ENCODE assay signal across 25 cellular contexts in the genomic region with DNA sequence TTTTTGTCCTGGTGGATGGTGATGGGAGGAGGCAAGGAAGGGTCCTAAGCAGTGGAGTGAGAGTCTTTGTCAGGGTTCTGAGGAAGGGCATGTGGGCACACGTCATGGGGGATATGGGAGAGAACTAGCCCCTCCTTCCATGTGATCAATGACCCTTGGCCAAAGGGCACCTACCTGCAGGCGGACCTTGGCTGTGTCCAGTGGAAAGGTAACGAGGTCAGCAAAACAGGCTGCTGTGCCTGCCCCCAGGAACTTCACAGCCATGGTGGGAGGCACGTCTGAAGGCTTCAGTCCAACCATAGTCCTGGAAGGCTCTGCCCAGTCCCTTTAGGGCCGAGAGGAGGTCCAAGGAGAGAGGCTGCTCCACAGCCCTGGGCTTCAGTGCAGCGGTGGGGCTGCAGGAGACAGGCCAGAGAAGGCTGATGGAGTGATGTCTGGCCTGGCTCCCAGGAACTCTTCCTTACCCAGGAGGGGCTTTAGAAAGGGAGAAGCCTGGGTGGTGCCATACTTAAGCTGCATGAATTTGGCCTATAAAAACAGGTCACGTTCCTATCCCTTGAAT. TPM values are rescaled to one million over a fixed set of nuclear protein-coding genes. Genes with fewer than 3 reads are reported as not detected.
A peak's percentile ranks its signal among the peaks of the same experiment; 100 is the strongest.
DNase-seq lines count a peak whose midpoint lies in the region; ATAC-seq and TF ChIP-seq lines count a peak whose summit lies in the region.
"Had no signal": no experiment of that assay in that cellular context is flagged by ENCODE, and none has a peak within 500 bp of the region (broad histone marks: within the 10 kb centered on the region; RNA-seq: fewer than 3 reads in every experiment).

No MANE protein-coding gene starts in this region.

- CTCF ChIA-PET in activated CD4-positive, alpha-beta T cell treated with anti-CD3 and anti-CD28 coated beads for 36 hours (lab: Charles Lee) = no interaction called here
- CTCF ChIA-PET in activated CD8-positive, alpha-beta memory T cell treated with anti-CD3 and anti-CD28 coated beads, Interleukin-2, amount 10 ng/mL, durations not matched to agents 7 days and 5 days (lab: Charles Lee) = no interaction called here

- H3K4me3 Mint-ChIP-seq in activated CD4-positive, alpha-beta T cell treated with anti-CD3 and anti-CD28 coated beads for 36 hours = no peak overlapping the region
- H3K4me3 Mint-ChIP-seq in activated CD8-positive, alpha-beta memory T cell treated with anti-CD3 and anti-CD28 coated beads, Interleukin-2, amount 10 ng/mL, durations not matched to agents 7 days and 5 days = no peak overlapping the region

- no peak for DNase-seq in activated CD4-positive, alpha-beta T cell treated with anti-CD3 and anti-CD28 coated beads for 36 hours
- no peak for DNase-seq in activated CD4-positive, alpha-beta T cell treated with anti-CD3 and anti-CD28 coated beads for 4 hours
- DNase-seq in activated CD8-positive, alpha-beta memory T cell treated with anti-CD3 and anti-CD28 coated beads, Interleukin-2, amount 10 ng/mL, durations not matched to agents 7 days and 5 days = no peak
- DNase-seq in left lobe of liver (ENCODE audit: low spot score) (no peak), psoas muscle (no peak), NCI-H1048 (lab: John Stamatoyannopoulos, UW) (no peak)
- DNase-seq in stimulated activated CD4-positive, alpha-beta T cell treated with anti-CD3 and anti-CD28 coated beads, Interleukin-2, amount 100 ng/mL, for 24 hours = no peak
- DNase-seq: activated CD4-positive, CD25-positive, alpha-beta regulatory T cell; activated T-cell treated with anti-CD3 and anti-CD28 coated beads for 4 hours; adrenal gland; C1 segment of cervical spinal cord; DMS153; esophagus squamous epithelium; GF-D8; left ventricle myocardium inferior; NCI-H1105 treated with DMSO at 0.1 percent for 48 hours; NCI-H524 treated with DMSO at 0.1 percent for 48 hours; stimulated activated naive CD4-positive, alpha-beta T cell treated with Interleukin-2 at 50 U/mL for 16 hours; trophoblast cell had no signal

- peaks cover 65% of the 10 kb centered on the region for H3K4me1 ChIP-seq in psoas muscle

- POLR2A ChIA-PET in activated CD4-positive, alpha-beta T cell treated with anti-CD3 and anti-CD28 coated beads for 36 hours (lab: Charles Lee) = interaction anchor here (0.7 kb wide), 1 partner anchor 1394 kb away, joined by 4 read pairs; no protein-coding TSS in a partner anchor

- H3K27ac Mint-ChIP-seq in activated CD4-positive, alpha-beta T cell treated with anti-CD3 and anti-CD28 coated beads for 36 hours = peak overlapping the region; percentile 71
- peak overlapping the region; percentile 54 for H3K27ac Mint-ChIP-seq in activated CD8-positive, alpha-beta memory T cell treated with anti-CD3 and anti-CD28 coated beads, Interleukin-2, amount 10 ng/mL, durations not matched to agents 7 days and 5 days

- no peaks in the 10 kb centered on the region for H3K27me3 ChIP-seq in psoas muscle (ENCODE audit: insufficient read depth in 3 of 3, low read length in 2 of 3)
- H3K27me3 ChIP-seq: adrenal gland, cardiac muscle cell, esophagus squamous epithelium had no signal

- H3K36me3 Mint-ChIP-seq in activated CD4-positive, alpha-beta T cell treated with anti-CD3 and anti-CD28 coated beads for 36 hours (ENCODE audit: low read depth) = peaks cover 17% of the 10 kb centered on the region
- peaks cover 20% of the 10 kb centered on the region for H3K36me3 Mint-ChIP-seq in activated CD8-positive, alpha-beta memory T cell treated with anti-CD3 and anti-CD28 coated beads, Interleukin-2, amount 10 ng/mL, durations not matched to agents 7 days and 5 days

- intact Hi-C loops in activated CD4-positive, alpha-beta T cell treated with anti-CD3 and anti-CD28 coated beads for 36 hours (cut with DNase I, micrococcal nuclease) = no loop called here
- intact Hi-C loops in psoas muscle (cut with DNase I) = no loop called here

- ATAC-seq in activated CD4-positive, alpha-beta T cell treated with anti-CD3 and anti-CD28 coated beads for 36 hours = no peak
- no peak for ATAC-seq in activated CD8-positive, alpha-beta memory T cell treated with anti-CD3 and anti-CD28 coated beads, Interleukin-2, amount 10 ng/mL, durations not matched to agents 7 days and 5 days
- ATAC-seq in left lobe of liver = peak; percentile 50
- ATAC-seq in psoas muscle = no peak
- no peak for ATAC-seq in HG02571 (IDR thresholded peaks at IDR 0.05; ENCODE audit: unreplicated experiment)
- ATAC-seq: Right ventricle myocardium inferior had no signal

- peaks cover 68% of the 10 kb centered on the region for H3K4me1 Mint-ChIP-seq in activated CD4-positive, alpha-beta T cell treated with anti-CD3 and anti-CD28 coated beads for 36 hours
- H3K4me1 Mint-ChIP-seq in activated CD8-positive, alpha-beta memory T cell treated with anti-CD3 and anti-CD28 coated beads, Interleukin-2, amount 10 ng/mL, durations not matched to agents 7 days and 5 days = peaks cover 63% of the 10 kb centered on the region

- H3K4me3 ChIP-seq in psoas muscle = peak overlapping the region; percentile 75
- H3K4me3 ChIP-seq: adrenal gland, cardiac muscle cell, esophagus squamous epithelium, left ventricle myocardium inferior had no signal

- H3K27me3 Mint-ChIP-seq in activated CD4-positive, alpha-beta T cell treated with anti-CD3 and anti-CD28 coated beads for 36 hours = no peaks in the 10 kb centered on the region
- no peaks in the 10 kb centered on the region for H3K27me3 Mint-ChIP-seq in activated CD8-positive, alpha-beta memory T cell treated with anti-CD3 and anti-CD28 coated beads, Interleukin-2, amount 10 ng/mL, durations not matched to agents 7 days and 5 days

- H3K9me3 Mint-ChIP-seq in activated CD4-positive, alpha-beta T cell treated with anti-CD3 and anti-CD28 coated beads for 36 hours (ENCODE audit: low read depth) = no peaks in the 10 kb centered on the region
- H3K9me3 Mint-ChIP-seq in activated CD8-positive, alpha-beta memory T cell treated with anti-CD3 and anti-CD28 coated beads, Interleukin-2, amount 10 ng/mL, durations not matched to agents 7 days and 5 days (ENCODE audit: low read depth) = no peaks in the 10 kb centered on the region

- 29 to 44% (median 31%) methylated on average over 7 of the region's 7 CpGs for WGBS in psoas muscle, 3 donors

- no peaks in the 10 kb centered on the region for H3K9me3 ChIP-seq in psoas muscle
- H3K9me3 ChIP-seq: adrenal gland, esophagus squamous epithelium, left ventricle myocardium inferior had no signal

- H3K36me3 ChIP-seq in psoas muscle (ENCODE audit: insufficient read depth in 1 of 2, low read depth in 1 of 2) = peaks cover 0 to 51% of the 10 kb centered on the region in 2 donors

- peak overlapping the region; percentile 98 for H3K27ac ChIP-seq in psoas muscle
- H3K27ac ChIP-seq: adrenal gland, cardiac muscle cell, esophagus squamous epithelium had no signal

- no peak for TF ChIP-seq CTCF in psoas muscle (IDR thresholded peaks at IDR 0.05)

RNA-seq across cellular contexts. Expression of gene UCP3, which starts 2.1 kb away (rescaled TPM):
- total RNA-seq in activated CD4-positive, alpha-beta T cell treated with anti-CD3 and anti-CD28 coated beads for 36 hours = under 1 TPM; 0.69 to 0.73 TPM
- 1 to 10 TPM; 3.3 to 5.2 TPM for total RNA-seq in activated CD8-positive, alpha-beta memory T cell treated with anti-CD3 and anti-CD28 coated beads, Interleukin-2, amount 10 ng/mL, durations not matched to agents 7 days and 5 days
- 0.58 TPM for total RNA-seq in left lobe of liver
- total RNA-seq in psoas muscle = 100 to 1,000 TPM in 3 of 4 donors, 10 to 100 TPM in 1; 53.8 to 299 (median 169) TPM
- 100 to 1,000 TPM in 2 of 3 donors, 1 to 10 TPM in 1; 8.9 to 587 (median 330) TPM for polyA plus RNA-seq in psoas muscle

RNA-seq across cellular contexts. Expression of gene UCP2, which starts 24.2 kb away (rescaled TPM):
- total RNA-seq in activated CD4-positive, alpha-beta T cell treated with anti-CD3 and anti-CD28 coated beads for 36 hours = 100 to 1,000 TPM; 259 to 261 TPM
- 100 to 1,000 TPM; 199 to 288 TPM for total RNA-seq in activated CD8-positive, alpha-beta memory T cell treated with anti-CD3 and anti-CD28 coated beads, Interleukin-2, amount 10 ng/mL, durations not matched to agents 7 days and 5 days
- total RNA-seq in left lobe of liver = 6.1 TPM
- 10 to 100 TPM; 40.8 to 99.5 (median 66.1) TPM for total RNA-seq in psoas muscle
- 10 to 100 TPM; 11.8 to 90.6 (median 89.6) TPM for polyA plus RNA-seq in psoas muscle

RNA-seq across cellular contexts. Expression of gene DNAJB13, which starts 56.0 kb away (rescaled TPM):
- total RNA-seq in activated CD4-positive, alpha-beta T cell treated with anti-CD3 and anti-CD28 coated beads for 36 hours = under 1 TPM; 0.37 to 0.57 TPM
- total RNA-seq in activated CD8-positive, alpha-beta memory T cell treated with anti-CD3 and anti-CD28 coated beads, Interleukin-2, amount 10 ng/mL, durations not matched to agents 7 days and 5 days = under 1 TPM; 0.26 to 0.29 TPM
- total RNA-seq in left lobe of liver (not detected), psoas muscle (not detected)
- polyA plus RNA-seq in psoas muscle = under 1 TPM in 1 of 3 donors, not detected in 2; 0.03 TPM
- total RNA-seq: A172, esophagus squamous epithelium, glomerular endothelial cell, left ventricle myocardium inferior, LHCN-M2, Right ventricle myocardium inferior had no signal
- polyA plus RNA-seq: cardiac muscle cell had no signal

Comparison
In these comparisons a context has a peak if more than half of its experiments do, and no peak if none do; other contexts are left out.
1. RNA of gene UCP3, which starts 2.1 kb away (total RNA-seq): 53.8 to 299 TPM in psoas muscle; 3.3 to 5.2 TPM in activated CD8-positive, alpha-beta memory T cell treated with anti-CD3 and anti-CD28 coated beads, Interleukin-2, amount 10 ng/mL, durations not matched to agents 7 days and 5 days, 0.69 to 0.73 TPM in activated CD4-positive, alpha-beta T cell treated with anti-CD3 and anti-CD28 coated beads for 36 hours and 0.58 TPM in left lobe of liver (single experiment); every median in the first group is over 4 times any median in the second.